ENCODE assay signal across 12 cellular contexts in genomic region chr14:75267141-75267601, GRCh38. TPM values are rescaled to one million over a fixed set of nuclear protein-coding genes. Genes with fewer than 3 reads are reported as not detected.
DNase-seq lines count a peak whose midpoint lies in the region; ATAC-seq and TF ChIP-seq lines count a peak whose summit lies in the region.
"Had no signal": no experiment of that assay in that cellular context is flagged by ENCODE, and none has a peak within 500 bp of the region (broad histone marks: within the 10 kb centered on the region; RNA-seq: fewer than 3 reads in every experiment).

No MANE protein-coding gene starts in this region.

- H3K18ac ChIP-seq in H9 (ENCODE audit: insufficient read length, low read depth, low read length) (peak overlapping the region; percentile 11), mesenchymal stem cell (ENCODE audit: low read depth in 1 of 2, low read length in 2 of 2) (no peak overlapping the region)

- H4K5ac ChIP-seq in H9 (ENCODE audit: insufficient read length, low read depth, low read length): no peak overlapping the region

- H3K27ac ChIP-seq in H9 (ENCODE audit: insufficient read length, low read depth, low read length) (no peak overlapping the region), ectodermal cell (ENCODE audit: insufficient read depth, low read depth, low read length, poor library complexity, severe bottlenecking) (peak overlapping the region; percentile 30), mesenchymal stem cell (ENCODE audit: low read length, poor library complexity, severe bottlenecking) (peak overlapping the region; percentile 92), subcutaneous abdominal adipose tissue (ENCODE audit: low read depth, low read length) (peak overlapping the region; percentile 76)

- H3K4me1 Mint-ChIP-seq in H9: peaks cover 19 to 22% of the 10 kb centered on the region in 2 experiments

- H3K4me1 ChIP-seq in H9 (ENCODE audit: insufficient read depth, low read length) (no peaks in the 10 kb centered on the region), ectodermal cell (ENCODE audit: control insufficient read depth, insufficient read depth, low read length) (no peaks in the 10 kb centered on the region), mesenchymal stem cell (ENCODE audit: control insufficient read depth, insufficient read depth, low read depth, low read length) (peaks cover 4% of the 10 kb centered on the region), subcutaneous abdominal adipose tissue (ENCODE audit: control insufficient read depth in 5 of 5, insufficient read depth in 5 of 5, low read length in 5 of 5) (peaks cover 3 to 26% (median 19%) of the 10 kb centered on the region in 5 donors)

- peak overlapping the region; percentile 59 for H3T11ph ChIP-seq in H9 (ENCODE audit: low read length)

- H4K20me1 ChIP-seq in H9 (ENCODE audit: control insufficient read depth, insufficient read depth, insufficient read length): no peaks in the 10 kb centered on the region

- H3K4ac ChIP-seq in H9 (ENCODE audit: low read depth, low read length): no peak overlapping the region
- H3K4ac ChIP-seq in mesenchymal stem cell (ENCODE audit: low read depth in 1 of 2, low read length in 2 of 2): no peak overlapping the region

- H3K27me3 ChIP-seq in H9 (ENCODE audit: insufficient read depth, low read length) (no peaks in the 10 kb centered on the region), ectodermal cell (ENCODE audit: control insufficient read depth, insufficient read depth, low read length, poor library complexity, severe bottlenecking) (no peaks in the 10 kb centered on the region), mesenchymal stem cell (ENCODE audit: control insufficient read depth in 1 of 2, insufficient read depth in 1 of 2, low read length in 2 of 2) (no peaks in the 10 kb centered on the region), subcutaneous abdominal adipose tissue (ENCODE audit: control insufficient read depth in 5 of 5, insufficient read depth in 4 of 5, low read length in 5 of 5) (no peaks in the 10 kb centered on the region)

- H3K23me2 ChIP-seq in H9 (ENCODE audit: insufficient read length, low read depth, low read length, poor library complexity, severe bottlenecking): no peaks in the 10 kb centered on the region

- H2BK120ac ChIP-seq in H9 (ENCODE audit: low read depth, low read length, poor library complexity, severe bottlenecking): no peak overlapping the region
- H2BK120ac ChIP-seq in mesenchymal stem cell (ENCODE audit: low read depth, low read length): no peak overlapping the region

- H3K36me3 Mint-ChIP-seq in H9 (ENCODE audit: insufficient read depth in 1 of 3, low read depth in 3 of 3): no peaks in the 10 kb centered on the region

- H3K9me3 ChIP-seq in H9 (ENCODE audit: control insufficient read depth, low read depth, low read length) (no peaks in the 10 kb centered on the region), ectodermal cell (ENCODE audit: control insufficient read depth, low read length) (no peaks in the 10 kb centered on the region), mesenchymal stem cell (ENCODE audit: control insufficient read depth, low read length) (no peaks in the 10 kb centered on the region), subcutaneous abdominal adipose tissue (ENCODE audit: control insufficient read depth in 5 of 5, low read length in 5 of 5) (no peaks in the 10 kb centered on the region)

- no peak for ATAC-seq in GM19035 (IDR thresholded peaks at IDR 0.05; ENCODE audit: unreplicated experiment)
- ATAC-seq: activated CD8-positive, alpha-beta T cell treated with anti-CD3 and anti-CD28 coated beads for 36 hours had no signal

- H3K4me2 ChIP-seq in H9 (ENCODE audit: insufficient read depth, insufficient read length, low read length) (no peak overlapping the region), mesenchymal stem cell (ENCODE audit: low read length, poor library complexity, severe bottlenecking) (no peak overlapping the region)

- H2BK12ac ChIP-seq in H9 (ENCODE audit: insufficient read length, low read depth, low read length) (no peak overlapping the region), mesenchymal stem cell (ENCODE audit: low read length in 2 of 2) (no peak overlapping the region)

- H4K8ac ChIP-seq in H9 (replicated peaks; ENCODE audit: insufficient read length, low read depth, low read length) (no peak overlapping the region), mesenchymal stem cell (ENCODE audit: low read length) (no peak overlapping the region)

- H3K4me3 Mint-ChIP-seq in H9: no peak overlapping the region
- H3K4me3 Mint-ChIP-seq: activated CD8-positive, alpha-beta T cell treated with anti-CD3 and anti-CD28 coated beads for 36 hours had no signal

- no peaks in the 10 kb centered on the region for H3K9me3 Mint-ChIP-seq in H9
- H3K9me3 Mint-ChIP-seq: activated CD8-positive, alpha-beta T cell treated with anti-CD3 and anti-CD28 coated beads for 36 hours had no signal

- H3K23ac ChIP-seq in H9 (ENCODE audit: insufficient read length, low read depth, low read length) (no peak overlapping the region), mesenchymal stem cell (ENCODE audit: low read length in 2 of 2) (no peak overlapping the region)

- H4K91ac ChIP-seq in H9 (ENCODE audit: insufficient read length, low read depth, low read length) (no peak overlapping the region), mesenchymal stem cell (ENCODE audit: low read length) (no peak overlapping the region)

- H2AK5ac ChIP-seq in H9 (ENCODE audit: insufficient read length, low read length) (no peak overlapping the region), mesenchymal stem cell (ENCODE audit: low read length, severe bottlenecking) (no peak overlapping the region)

- peaks cover 7% of the 10 kb centered on the region for H3K27me3 Mint-ChIP-seq in H9 (ENCODE audit: low read depth)

- H3K9ac ChIP-seq in H9 (ENCODE audit: extremely low read depth, insufficient read length, low read length): no peak overlapping the region
- peak overlapping the region; percentile 53 for H3K9ac ChIP-seq in mesenchymal stem cell (ENCODE audit: low read length)
- peak overlapping the region in 3 of 5 donors; percentile 20 to 74 (median 24) for H3K9ac ChIP-seq in subcutaneous abdominal adipose tissue (ENCODE audit: low read length in 5 of 5)

- H3K14ac ChIP-seq in H9 (ENCODE audit: insufficient read depth, low read length): no peak overlapping the region
- H3K14ac ChIP-seq in mesenchymal stem cell (ENCODE audit: low read length in 2 of 2): no peak overlapping the region

- no CpG with 5 or more reads among the region's 2 CpGs for WGBS in H9 (ENCODE audit: extremely low coverage, insufficient read length, low lambda C conversion rate)
- 86 to 91% methylated on average over 2 of the region's 2 CpGs for WGBS in ectodermal cell, 2 experiments
- 17% methylated on average over 2 of the region's 2 CpGs for WGBS in mesenchymal stem cell

- H3K36me3 ChIP-seq in ectodermal cell (ENCODE audit: control insufficient read depth, insufficient read depth, low read length) (no peaks in the 10 kb centered on the region), mesenchymal stem cell (ENCODE audit: control insufficient read depth in 1 of 2, insufficient read depth in 2 of 2, low read depth in 1 of 2, low read length in 2 of 2) (no peaks in the 10 kb centered on the region), subcutaneous abdominal adipose tissue (ENCODE audit: control insufficient read depth in 5 of 5, insufficient read depth in 5 of 5, low read length in 5 of 5) (no peaks in the 10 kb centered on the region)

- no peak overlapping the region for H3K56ac ChIP-seq in H9 (ENCODE audit: insufficient read length, low read depth, low read length)

- H3K79me1 ChIP-seq in H9 (ENCODE audit: insufficient read depth, low read depth, low read length, poor library complexity, severe bottlenecking) (no peaks in the 10 kb centered on the region), mesenchymal stem cell (replicated peaks; ENCODE audit: low read length, poor library complexity, severe bottlenecking) (no peaks in the 10 kb centered on the region)

- H2AFZ ChIP-seq in H9 (ENCODE audit: low read length) (peak overlapping the region; percentile 18), mesenchymal stem cell (ENCODE audit: low read depth, low read length) (no peak overlapping the region)

- H2BK20ac ChIP-seq in H9 (ENCODE audit: low read depth, low read length, poor library complexity, severe bottlenecking): no peak overlapping the region

- no peak overlapping the region for H3K4me3 ChIP-seq in ectodermal cell (ENCODE audit: insufficient read depth, low read depth, low read length)
- H3K4me3 ChIP-seq in mesenchymal stem cell (ENCODE audit: insufficient read depth in 1 of 2, low read depth in 1 of 2, low read length in 2 of 2): no peak overlapping the region
- no peak overlapping the region for H3K4me3 ChIP-seq in subcutaneous abdominal adipose tissue (ENCODE audit: low read depth in 1 of 5, low read length in 5 of 5)

- H2BK15ac ChIP-seq in H9 (ENCODE audit: low read depth, low read length): no peak overlapping the region
- no peak overlapping the region for H2BK15ac ChIP-seq in mesenchymal stem cell (ENCODE audit: low read depth, poor library complexity, severe bottlenecking)

- no peak for DNase-seq in H9
- peak; percentile 81 for DNase-seq in mesenchymal stem cell
- no peak for DNase-seq in activated T-cell treated with anti-CD3 and anti-CD28 coated beads, Interleukin-2, amount 50 U/mL, for 48 hours
- no peak for DNase-seq in NCI-H524 (lab: John Stamatoyannopoulos, UW)
- DNase-seq in DMS79 (lab: John Stamatoyannopoulos, UW): no peak
- DNase-seq: activated CD8-positive, alpha-beta T cell treated with anti-CD3 and anti-CD28 coated beads for 36 hours; Calu3; NCI-H146; stimulated activated CD4-positive, alpha-beta T cell treated with anti-CD3 and anti-CD28 coated beads, Interleukin-4, amount 100 ng/mL, for 4 hours had no signal

- H2BK5ac ChIP-seq in H9 (ENCODE audit: insufficient read length, low read length): no peak overlapping the region
- peak overlapping the region; percentile 51 for H2BK5ac ChIP-seq in mesenchymal stem cell (ENCODE audit: low read depth, low read length, poor library complexity, severe bottlenecking)

- no peak for TF ChIP-seq CTCF in H9 (conservative IDR thresholded peaks at IDR 0.05)

- no peaks in the 10 kb centered on the region for H3K79me2 ChIP-seq in H9 (ENCODE audit: insufficient read depth, low read length)

- H3K27ac Mint-ChIP-seq in H9: peak overlapping the region in 1 of 3 experiments; percentile 72; a peak in 2 of 7 replicates
- H3K27ac Mint-ChIP-seq: activated CD8-positive, alpha-beta T cell treated with anti-CD3 and anti-CD28 coated beads for 36 hours had no signal

RNA-seq across cellular contexts. Expression of gene FOS, which starts 11.5 kb away (rescaled TPM):
- total RNA-seq in H9 (2021): 28.1 and 33.9 TPM in 2 replicates
- polyA plus RNA-seq in ectodermal cell (2013, experiment 1 of 4): 82.6 TPM
- polyA plus RNA-seq in ectodermal cell (2013, experiment 2 of 4): 58.4 TPM
- 34.2 TPM for polyA plus RNA-seq in ectodermal cell (2013, experiment 3 of 4)
- polyA plus RNA-seq in ectodermal cell (2013, experiment 4 of 4): 32.0 TPM
- 587 TPM for polyA plus RNA-seq in mesenchymal stem cell (2013, experiment 1 of 2)
- 551 TPM for polyA plus RNA-seq in mesenchymal stem cell (2013, experiment 2 of 2)
